ENCODE assay signal across 9 cellular contexts in genomic region chr1:30111431-30111830, GRCh38.
DNase-seq lines count a peak whose midpoint lies in the region; ATAC-seq, FAIRE-seq and TF ChIP-seq lines count a peak whose summit lies in the region.
"Had no signal": no experiment of that assay in that cellular context is flagged by ENCODE, and none has a peak within 500 bp of the region (broad histone marks: within the 10 kb centered on the region; RNA-seq: fewer than 3 reads in every experiment).

No MANE protein-coding gene starts in this region.

- dilution Hi-C loops in keratinocyte (cut with MboI; ENCODE audit: extremely low pct_ligation_motif_present, low sequenced_read_pairs) = no loop called here

- H3K4me2 ChIP-seq in keratinocyte (ENCODE audit: control insufficient read depth, extremely low read depth, insufficient read depth, low read depth, low read length) = no peak overlapping the region

- H3K9me3 ChIP-seq in body of pancreas (no peaks in the 10 kb centered on the region), keratinocyte (ENCODE audit: control insufficient read depth, low read depth, low read length) (no peaks in the 10 kb centered on the region), thyroid gland (no peaks in the 10 kb centered on the region)

- H3K27ac ChIP-seq in body of pancreas (no peak overlapping the region), keratinocyte (ENCODE audit: control insufficient read depth, insufficient read depth, low read length) (no peak overlapping the region), thyroid gland (no peak overlapping the region)
- H3K27ac ChIP-seq: epithelial cell of prostate had no signal

- no peak for TF ChIP-seq POLR2A in body of pancreas (IDR thresholded peaks at IDR 0.05)
- TF ChIP-seq POLR2A in thyroid gland (IDR thresholded peaks at IDR 0.05) = no peak

- H3K4me1 ChIP-seq in body of pancreas (no peaks in the 10 kb centered on the region), keratinocyte (ENCODE audit: control insufficient read depth, extremely low read depth, insufficient read depth, low read length) (no peaks in the 10 kb centered on the region), thyroid gland (no peaks in the 10 kb centered on the region)

- FAIRE-seq in keratinocyte (lab: Jason Lieb, UNC) = peak; percentile 73

- H3K4me3 ChIP-seq in GM06990 (replicated peaks; ENCODE audit: low read depth, low read length) = no peak overlapping the region
- H3K4me3 ChIP-seq in body of pancreas = no peak overlapping the region
- no peak overlapping the region for H3K4me3 ChIP-seq in keratinocyte (ENCODE audit: control insufficient read depth in 2 of 3, extremely low read depth in 1 of 3, insufficient read depth in 2 of 3, low read depth in 1 of 3, low read length in 3 of 3)
- H3K4me3 ChIP-seq in thyroid gland (replicated peaks in 1 of 3) = no peak overlapping the region

- 3% methylated on average over 14 of the region's 14 CpGs for WGBS in body of pancreas, 2 donors
- WGBS in thyroid gland, 2 donors = 1 to 2% methylated on average over 14 of the region's 14 CpGs

- H3K9ac ChIP-seq in keratinocyte (ENCODE audit: control insufficient read depth, extremely low read depth, insufficient read depth, low read length) = no peak overlapping the region

- no peaks in the 10 kb centered on the region for H4K20me1 ChIP-seq in keratinocyte (ENCODE audit: control insufficient read depth, extremely low read depth, insufficient read depth, low read length)

- TF ChIP-seq CTCF in GM06990 (IDR thresholded peaks at IDR 0.05; ENCODE audit: insufficient read depth, low read length, poor library complexity, severe bottlenecking) (peak; percentile 56), body of pancreas (IDR thresholded peaks at IDR 0.05) (peak in 6 of 7 experiments; percentile 15 to 46 (median 38)), keratinocyte (optimal IDR thresholded peaks at IDR 0.05 in 1 of 3, IDR thresholded peaks at IDR 0.05 in 1 of 3, conservative IDR thresholded peaks at IDR 0.05 in 1 of 3; ENCODE audit: extremely low read depth in 1 of 3, insufficient read depth in 2 of 3, low read length in 3 of 3) (peak; percentile 61 to 85 (median 71)), thyroid gland (IDR thresholded peaks at IDR 0.05) (peak in 4 of 6 experiments; percentile 28 to 47 (median 37))

- intact Hi-C loops in body of pancreas (cut with DNase I) (no loop called here), thyroid gland (cut with DNase I) (no loop called here)

- no peak overlapping the region for H2AFZ ChIP-seq in keratinocyte (ENCODE audit: control insufficient read depth, low read length)

- H3K36me3 ChIP-seq in GM06990 (ENCODE audit: control insufficient read depth, insufficient read depth, low read length) (no peaks in the 10 kb centered on the region), body of pancreas (replicated peaks in 1 of 2; ENCODE audit: insufficient read depth in 1 of 2, low read depth in 2 of 2) (no peaks in the 10 kb centered on the region), keratinocyte (ENCODE audit: control insufficient read depth in 2 of 2, extremely low read depth in 1 of 2, insufficient read depth in 2 of 2, low read length in 2 of 2) (no peaks in the 10 kb centered on the region), thyroid gland (no peaks in the 10 kb centered on the region)

- no peaks in the 10 kb centered on the region for H3K9me1 ChIP-seq in keratinocyte (ENCODE audit: control insufficient read depth, extremely low read depth, insufficient read depth, low read length)

- no peaks in the 10 kb centered on the region for H3K79me2 ChIP-seq in keratinocyte (ENCODE audit: control insufficient read depth, insufficient read depth, low read length)

- no peaks in the 10 kb centered on the region; the same call in 1 of the 2 replicates for H3K27me3 ChIP-seq in GM06990 (replicated peaks; ENCODE audit: control insufficient read depth, insufficient read depth, low read length)
- peaks cover 0 to 3% of the 10 kb centered on the region in 2 donors for H3K27me3 ChIP-seq in body of pancreas
- peaks cover 24% of the 10 kb centered on the region for H3K27me3 ChIP-seq in keratinocyte (ENCODE audit: control insufficient read depth, extremely low read depth, insufficient read depth, low read length)
- no peaks in the 10 kb centered on the region for H3K27me3 ChIP-seq in thyroid gland

- in situ Hi-C loops in ACHN (cut with HindIII; ENCODE audit: low pct_ligation_motif_present, low pct_unique_long_range_greater_than_20kb, low sequenced_read_pairs) = no loop called here

- DNase-seq in ACHN (peak; percentile 41), GM06990 (ENCODE audit: extremely low read depth, insufficient read length) (no peak), NCI-H460 (ENCODE audit: extremely low read depth, low read depth) (peak; percentile 36), body of pancreas (peak; percentile 31 to 56 (median 35)), keratinocyte (ENCODE audit: low read depth, low spot score) (no peak), thyroid gland (peak; percentile 25 to 29), cerebellar nuclear complex (lab: John Stamatoyannopoulos, UW) (no peak)

- ATAC-seq in body of pancreas = no peak
- ATAC-seq in GM19023 (IDR thresholded peaks at IDR 0.05; ENCODE audit: unreplicated experiment) = no peak

Comparison
In these comparisons a context has a peak if more than half of its experiments do, and no peak if none do; other contexts are left out.
1. DNase-seq: peak in ACHN (single experiment), NCI-H460 (single experiment), body of pancreas (4 of 4) and thyroid gland (2 of 2); none in GM06990 (single experiment), keratinocyte (single experiment) and cerebellar nuclear complex (0 of 2).
2. Peak in every context shown above with its lines, with median percentiles within 50 percentile points of each other: CTCF ChIP-seq.